Comparison of ENCODE assay signal across 13 cellular contexts in the genomic region with DNA sequence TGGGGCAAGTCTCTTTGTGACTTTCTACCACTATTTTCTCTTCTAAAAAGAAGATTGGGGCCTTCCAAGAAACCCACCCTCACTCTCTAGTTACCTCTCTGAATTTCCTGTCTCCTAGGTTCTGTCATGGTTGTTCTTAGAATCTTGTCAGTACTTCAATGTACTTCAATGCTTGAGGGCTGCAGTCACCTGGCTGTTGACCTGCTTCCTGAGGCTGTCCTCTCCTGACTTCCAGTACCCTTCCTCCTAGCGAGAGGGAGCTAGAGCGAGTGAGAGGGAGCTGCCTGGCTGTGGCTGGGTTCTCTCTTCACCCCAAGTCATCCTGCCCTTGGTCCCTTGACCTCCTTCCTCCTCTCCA. TPM values are rescaled to one million over a fixed set of nuclear protein-coding genes. Genes with fewer than 3 reads are reported as not detected.
DNase-seq lines count a peak whose midpoint lies in the region; ATAC-seq and TF ChIP-seq lines count a peak whose summit lies in the region.
"Had no signal": no experiment of that assay in that cellular context is flagged by ENCODE, and none has a peak within 500 bp of the region (broad histone marks: within the 10 kb centered on the region; RNA-seq: fewer than 3 reads in every experiment).

No MANE protein-coding gene starts in this region.

- peak; percentile 32 for DNase-seq in activated naive CD4-positive, alpha-beta T cell treated with anti-CD3 and anti-CD28 coated beads, Interleukin-2, amount 10 ng/mL, durations not matched to agents 7 days and 5 days
- no peak for DNase-seq in activated naive CD4-positive, alpha-beta T cell treated with Interleukin-2 at 50 U/mL for 16 hours
- DNase-seq in GM23338 (ENCODE audit: low spot score) (no peak), GM13977 (ENCODE audit: low spot score) (no peak), AG08395 (ENCODE audit: low spot score) (no peak)
- peak; percentile 18 for DNase-seq in activated CD4-positive, alpha-beta memory T cell treated with anti-CD3 and anti-CD28 coated beads, Interleukin-2, amount 10 ng/mL, durations not matched to agents 7 days and 5 days
- peak in 1 of 2 donors; percentile 12 for DNase-seq in stimulated activated naive CD8-positive, alpha-beta T cell treated with anti-CD3 and anti-CD28 coated beads, Interleukin-15, amount 100 ng/mL, for 72 hours
- DNase-seq: activated CD4-positive, CD25-positive, alpha-beta regulatory T cell; erythroblast; heart right ventricle; left ventricle myocardium superior had no signal

- H3K36me3 ChIP-seq in GM23338 (ENCODE audit: insufficient read depth), result no peaks in the 10 kb centered on the region
- no peaks in the 10 kb centered on the region for H3K36me3 ChIP-seq in gastroesophageal sphincter
- H3K36me3 ChIP-seq: heart right ventricle had no signal

- TF ChIP-seq POLR2A in gastroesophageal sphincter (IDR thresholded peaks at IDR 0.05), result no peak

- CTCF ChIA-PET in activated naive CD4-positive, alpha-beta T cell treated with anti-CD3 and anti-CD28 coated beads, Interleukin-2, amount 10 ng/mL, durations not matched to agents 7 days and 5 days (lab: Charles Lee), result no interaction called here
- CTCF ChIA-PET in activated CD4-positive, alpha-beta memory T cell treated with anti-CD3 and anti-CD28 coated beads, Interleukin-2, amount 10 ng/mL, durations not matched to agents 7 days and 5 days (lab: Charles Lee), result no interaction called here

- H3K9me3 Mint-ChIP-seq in activated naive CD4-positive, alpha-beta T cell treated with anti-CD3 and anti-CD28 coated beads, Interleukin-2, amount 10 ng/mL, durations not matched to agents 7 days and 5 days, result peaks cover 7% of the 10 kb centered on the region
- peaks cover 6% of the 10 kb centered on the region for H3K9me3 Mint-ChIP-seq in GM23338
- peaks cover 5% of the 10 kb centered on the region for H3K9me3 Mint-ChIP-seq in activated CD4-positive, alpha-beta memory T cell treated with anti-CD3 and anti-CD28 coated beads, Interleukin-2, amount 10 ng/mL, durations not matched to agents 7 days and 5 days
- H3K9me3 Mint-ChIP-seq in stimulated activated naive CD8-positive, alpha-beta T cell treated with anti-CD3 and anti-CD28 coated beads, Interleukin-15, amount 100 ng/mL, for 72 hours, result peaks cover under 1 to 8% of the 10 kb centered on the region in 2 donors

- H3K4me1 ChIP-seq in GM23338 (ENCODE audit: insufficient read depth) (no peaks in the 10 kb centered on the region), gastroesophageal sphincter (no peaks in the 10 kb centered on the region)
- H3K4me1 ChIP-seq: heart right ventricle had no signal

- H4K20me1 ChIP-seq in GM23338 (replicated peaks; ENCODE audit: insufficient read depth), result no peaks in the 10 kb centered on the region

- H3K27ac ChIP-seq in GM23338 (ENCODE audit: low read depth), result no peak overlapping the region
- no peak overlapping the region for H3K27ac ChIP-seq in gastroesophageal sphincter
- H3K27ac ChIP-seq: heart right ventricle, SK-N-MC had no signal

- peaks cover 13% of the 10 kb centered on the region for H3K36me3 Mint-ChIP-seq in activated naive CD4-positive, alpha-beta T cell treated with anti-CD3 and anti-CD28 coated beads, Interleukin-2, amount 10 ng/mL, durations not matched to agents 7 days and 5 days
- H3K36me3 Mint-ChIP-seq in GM23338 (ENCODE audit: low read depth), result peaks cover 14% of the 10 kb centered on the region
- H3K36me3 Mint-ChIP-seq in activated CD4-positive, alpha-beta memory T cell treated with anti-CD3 and anti-CD28 coated beads, Interleukin-2, amount 10 ng/mL, durations not matched to agents 7 days and 5 days (ENCODE audit: low read depth), result peaks cover 17% of the 10 kb centered on the region

- no peaks in the 10 kb centered on the region for H3K27me3 ChIP-seq in GM23338 (ENCODE audit: insufficient read depth)
- no peaks in the 10 kb centered on the region for H3K27me3 ChIP-seq in gastroesophageal sphincter
- H3K27me3 ChIP-seq: heart right ventricle had no signal

- POLR2A ChIA-PET in activated CD4-positive, alpha-beta memory T cell treated with anti-CD3 and anti-CD28 coated beads, Interleukin-2, amount 10 ng/mL, durations not matched to agents 7 days and 5 days (lab: Charles Lee), result no interaction called here

- in situ Hi-C loops in GM13977 (cut with MboI; ENCODE audit: low pct_unique_long_range_greater_than_20kb, low sequenced_read_pairs, unreplicated experiment), result no loop called here

- no peaks in the 10 kb centered on the region for H3K27me3 Mint-ChIP-seq in activated naive CD4-positive, alpha-beta T cell treated with anti-CD3 and anti-CD28 coated beads, Interleukin-2, amount 10 ng/mL, durations not matched to agents 7 days and 5 days
- H3K27me3 Mint-ChIP-seq in GM23338 (ENCODE audit: insufficient read depth, low read depth, poor library complexity), result no peaks in the 10 kb centered on the region
- no peaks in the 10 kb centered on the region for H3K27me3 Mint-ChIP-seq in activated CD4-positive, alpha-beta memory T cell treated with anti-CD3 and anti-CD28 coated beads, Interleukin-2, amount 10 ng/mL, durations not matched to agents 7 days and 5 days
- H3K27me3 Mint-ChIP-seq in stimulated activated naive CD8-positive, alpha-beta T cell treated with anti-CD3 and anti-CD28 coated beads, Interleukin-15, amount 100 ng/mL, for 72 hours, result no peaks in the 10 kb centered on the region

- TF ChIP-seq EP300 in gastroesophageal sphincter (IDR thresholded peaks at IDR 0.05), result no peak

- H3K79me2 ChIP-seq in GM23338 (replicated peaks; ENCODE audit: insufficient read depth), result peaks cover 46% of the 10 kb centered on the region

- no peaks in the 10 kb centered on the region for H3K9me3 ChIP-seq in gastroesophageal sphincter
- H3K9me3 ChIP-seq: heart right ventricle had no signal

- H3K4me2 ChIP-seq in GM23338, result no peak overlapping the region

- TF ChIP-seq CTCF in GM23338 (conservative IDR thresholded peaks at IDR 0.05; ENCODE audit: low read depth in 2 of 2), result peak in 1 of 2 experiments; percentile 19; a peak in 1 of 4 replicates
- TF ChIP-seq CTCF in GM13977 (IDR thresholded peaks at IDR 0.05; ENCODE audit: extremely low read depth, insufficient read depth, missing control alignments), result no peak
- no peak for TF ChIP-seq CTCF in gastroesophageal sphincter (IDR thresholded peaks at IDR 0.05)

- H3F3A ChIP-seq in GM23338 (replicated peaks; ENCODE audit: low read depth), result no peaks in the 10 kb centered on the region

- ATAC-seq in GM23338, result peak; percentile 44; the same call in 2 of the 3 replicates
- peak; percentile 72 for ATAC-seq in stimulated activated naive CD8-positive, alpha-beta T cell treated with anti-CD3 and anti-CD28 coated beads, Interleukin-15, amount 100 ng/mL, for 72 hours
- no peak for ATAC-seq in gastroesophageal sphincter

- H2AFZ ChIP-seq in GM23338, result no peak overlapping the region

- H3K4me3 ChIP-seq in GM23338, result no peak overlapping the region
- no peak overlapping the region for H3K4me3 ChIP-seq in gastroesophageal sphincter
- H3K4me3 ChIP-seq: heart right ventricle, SK-N-MC had no signal

- H3K4me1 Mint-ChIP-seq in activated naive CD4-positive, alpha-beta T cell treated with anti-CD3 and anti-CD28 coated beads, Interleukin-2, amount 10 ng/mL, durations not matched to agents 7 days and 5 days, result peaks cover 31% of the 10 kb centered on the region
- H3K4me1 Mint-ChIP-seq in GM23338, result no peaks in the 10 kb centered on the region
- H3K4me1 Mint-ChIP-seq in activated CD4-positive, alpha-beta memory T cell treated with anti-CD3 and anti-CD28 coated beads, Interleukin-2, amount 10 ng/mL, durations not matched to agents 7 days and 5 days, result peaks cover 30% of the 10 kb centered on the region
- peaks cover 29% of the 10 kb centered on the region for H3K4me1 Mint-ChIP-seq in stimulated activated naive CD8-positive, alpha-beta T cell treated with anti-CD3 and anti-CD28 coated beads, Interleukin-15, amount 100 ng/mL, for 72 hours

- H3K9me2 ChIP-seq in GM23338 (ENCODE audit: insufficient read depth), result no peaks in the 10 kb centered on the region

- H3K4me3 Mint-ChIP-seq in activated naive CD4-positive, alpha-beta T cell treated with anti-CD3 and anti-CD28 coated beads, Interleukin-2, amount 10 ng/mL, durations not matched to agents 7 days and 5 days, result peak overlapping the region; percentile 26
- H3K4me3 Mint-ChIP-seq in GM23338, result no peak overlapping the region
- no peak overlapping the region for H3K4me3 Mint-ChIP-seq in activated CD4-positive, alpha-beta memory T cell treated with anti-CD3 and anti-CD28 coated beads, Interleukin-2, amount 10 ng/mL, durations not matched to agents 7 days and 5 days
- peak overlapping the region in 1 of 2 donors; percentile 54 for H3K4me3 Mint-ChIP-seq in stimulated activated naive CD8-positive, alpha-beta T cell treated with anti-CD3 and anti-CD28 coated beads, Interleukin-15, amount 100 ng/mL, for 72 hours

- no CpG with 5 or more reads among the region's 2 CpGs for WGBS in gastroesophageal sphincter (ENCODE audit: low coverage in 1 of 2), 2 donors

- H3K27ac Mint-ChIP-seq in activated naive CD4-positive, alpha-beta T cell treated with anti-CD3 and anti-CD28 coated beads, Interleukin-2, amount 10 ng/mL, durations not matched to agents 7 days and 5 days, result peak overlapping the region; percentile 82
- no peak overlapping the region for H3K27ac Mint-ChIP-seq in GM23338
- peak overlapping the region; percentile 82 for H3K27ac Mint-ChIP-seq in activated CD4-positive, alpha-beta memory T cell treated with anti-CD3 and anti-CD28 coated beads, Interleukin-2, amount 10 ng/mL, durations not matched to agents 7 days and 5 days
- H3K27ac Mint-ChIP-seq in stimulated activated naive CD8-positive, alpha-beta T cell treated with anti-CD3 and anti-CD28 coated beads, Interleukin-15, amount 100 ng/mL, for 72 hours, result peak overlapping the region in 1 of 2 donors; percentile 88

RNA-seq across cellular contexts. Expression of gene CD99L2, which starts 17.7 kb away (rescaled TPM):
- 6.4 and 7.2 TPM in 2 replicates for total RNA-seq in GM23338 (2014; rRNA removed; shearing (Covaris generic))
- 2.3 and 2.6 TPM in 2 replicates for polyA plus RNA-seq in GM23338 (2016; fragmentation: Nextera tagmentation; extraction: Ambion mirVana)
- 10 to 100 TPM; 16.6 to 17.0 TPM for total RNA-seq in activated CD4-positive, alpha-beta memory T cell treated with anti-CD3 and anti-CD28 coated beads, Interleukin-2, amount 10 ng/mL, durations not matched to agents 7 days and 5 days
- 10 to 100 TPM; 56.8 to 88.6 (median 77.6) TPM for total RNA-seq in gastroesophageal sphincter

Comparison
In these comparisons a context has a peak if more than half of its experiments do, and no peak if none do; other contexts are left out.
1. DNase-seq: peak in activated naive CD4-positive, alpha-beta T cell treated with anti-CD3 and anti-CD28 coated beads, Interleukin-2, amount 10 ng/mL, durations not matched to agents 7 days and 5 days (single experiment) and activated CD4-positive, alpha-beta memory T cell treated with anti-CD3 and anti-CD28 coated beads, Interleukin-2, amount 10 ng/mL, durations not matched to agents 7 days and 5 days (single experiment); none in activated naive CD4-positive, alpha-beta T cell treated with Interleukin-2 at 50 U/mL for 16 hours (single experiment), GM23338 (single experiment), GM13977 (single experiment) and AG08395 (single experiment).